In the genomic region with DNA sequence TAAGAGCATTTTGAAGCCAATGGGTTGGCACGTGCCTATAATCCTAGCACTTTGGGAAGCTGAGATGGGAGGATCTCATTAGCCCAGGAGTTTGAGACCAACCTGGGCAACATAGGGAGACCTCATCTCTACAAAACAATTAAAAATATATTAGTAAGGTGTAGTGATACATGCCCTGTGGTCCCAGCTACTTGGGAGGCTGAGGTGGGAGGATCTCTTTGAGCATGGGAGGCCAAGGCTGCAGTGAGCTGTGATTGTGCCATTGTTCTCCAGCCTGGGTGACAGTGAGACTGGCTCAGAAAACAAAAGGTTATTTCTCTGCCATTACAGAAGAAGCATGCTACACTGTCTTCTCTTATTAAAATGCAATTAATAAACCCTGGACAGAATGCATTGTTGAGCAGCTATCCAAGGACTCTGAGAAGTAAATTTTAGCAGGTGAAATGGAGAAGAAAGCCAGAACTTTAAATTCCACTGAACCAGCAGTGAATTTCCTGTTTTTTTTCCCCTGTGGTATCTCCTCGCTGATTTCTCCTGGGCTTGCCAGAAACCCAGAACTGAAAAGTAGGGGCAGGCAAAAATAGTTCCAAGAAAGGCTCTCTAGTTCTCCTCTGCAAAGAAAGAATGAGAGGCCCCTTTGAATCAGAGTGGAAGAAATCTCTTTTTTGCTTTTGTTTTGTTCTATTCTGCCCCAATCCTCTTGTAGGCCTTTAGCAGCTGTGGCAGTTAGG, we compare ENCODE assay signal across 2 cellular contexts.
TF ChIP-seq lines count a peak whose summit lies in the region.

No MANE protein-coding gene starts in this region.

TF ChIP-seq in HepG2, 621 proteins besides CTCF, POLR2A, EP300 and RAD21 (continues in another document):
- no peak for TF ChIP-seq SAFB2 (CRISPR knock-in tag; IDR thresholded peaks at IDR 0.05; ENCODE audit: borderline replicate concordance, low read depth)
- TF ChIP-seq ZFP1 (CRISPR knock-in tag; IDR thresholded peaks at IDR 0.05) = no peak
- no peak for TF ChIP-seq ZNF138 (CRISPR knock-in tag; IDR thresholded peaks at IDR 0.05; ENCODE audit: low read depth)
- 0 out of 2 replicates have a peak, but pooled peaks have one; percentile 14 for TF ChIP-seq SAP130 (CRISPR knock-in tag; IDR thresholded peaks at IDR 0.05; ENCODE audit: low read depth)
- TF ChIP-seq ZNF766 (CRISPR knock-in tag; IDR thresholded peaks at IDR 0.05; ENCODE audit: borderline replicate concordance) = no peak
- TF ChIP-seq GFI1 (CRISPR knock-in tag; IDR thresholded peaks at IDR 0.05; ENCODE audit: borderline replicate concordance) = 0 out of 2 replicates have a peak, but pooled peaks have one; percentile 29
- no peak for TF ChIP-seq ZNF546 (CRISPR knock-in tag; conservative IDR thresholded peaks at IDR 0.05)
- TF ChIP-seq ZSCAN29 (CRISPR knock-in tag; conservative IDR thresholded peaks at IDR 0.05) = no peak
- TF ChIP-seq ZNF749 (CRISPR knock-in tag; IDR thresholded peaks at IDR 0.05; ENCODE audit: borderline replicate concordance) = no peak
- no peak for TF ChIP-seq ZNF724P (CRISPR knock-in tag; IDR thresholded peaks at IDR 0.05; ENCODE audit: borderline replicate concordance)
- no peak for TF ChIP-seq ZNF549 (CRISPR knock-in tag; IDR thresholded peaks at IDR 0.05)
- TF ChIP-seq, protein P1, sequence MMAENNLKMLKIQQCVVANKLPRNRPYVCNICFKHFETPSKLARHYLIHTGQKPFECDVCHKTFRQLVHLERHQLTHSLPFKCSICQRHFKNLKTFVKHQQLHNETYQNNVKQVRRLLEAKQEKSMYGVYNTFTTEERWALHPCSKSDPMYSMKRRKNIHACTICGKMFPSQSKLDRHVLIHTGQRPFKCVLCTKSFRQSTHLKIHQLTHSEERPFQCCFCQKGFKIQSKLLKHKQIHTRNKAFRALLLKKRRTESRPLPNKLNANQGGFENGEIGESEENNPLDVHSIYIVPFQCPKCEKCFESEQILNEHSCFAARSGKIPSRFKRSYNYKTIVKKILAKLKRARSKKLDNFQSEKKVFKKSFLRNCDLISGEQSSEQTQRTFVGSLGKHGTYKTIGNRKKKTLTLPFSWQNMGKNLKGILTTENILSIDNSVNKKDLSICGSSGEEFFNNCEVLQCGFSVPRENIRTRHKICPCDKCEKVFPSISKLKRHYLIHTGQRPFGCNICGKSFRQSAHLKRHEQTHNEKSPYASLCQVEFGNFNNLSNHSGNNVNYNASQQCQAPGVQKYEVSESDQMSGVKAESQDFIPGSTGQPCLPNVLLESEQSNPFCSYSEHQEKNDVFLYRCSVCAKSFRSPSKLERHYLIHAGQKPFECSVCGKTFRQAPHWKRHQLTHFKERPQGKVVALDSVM (CRISPR knock-in tag; IDR thresholded peaks at IDR 0.05) = peak; percentile 96
- TF ChIP-seq, protein P2, sequence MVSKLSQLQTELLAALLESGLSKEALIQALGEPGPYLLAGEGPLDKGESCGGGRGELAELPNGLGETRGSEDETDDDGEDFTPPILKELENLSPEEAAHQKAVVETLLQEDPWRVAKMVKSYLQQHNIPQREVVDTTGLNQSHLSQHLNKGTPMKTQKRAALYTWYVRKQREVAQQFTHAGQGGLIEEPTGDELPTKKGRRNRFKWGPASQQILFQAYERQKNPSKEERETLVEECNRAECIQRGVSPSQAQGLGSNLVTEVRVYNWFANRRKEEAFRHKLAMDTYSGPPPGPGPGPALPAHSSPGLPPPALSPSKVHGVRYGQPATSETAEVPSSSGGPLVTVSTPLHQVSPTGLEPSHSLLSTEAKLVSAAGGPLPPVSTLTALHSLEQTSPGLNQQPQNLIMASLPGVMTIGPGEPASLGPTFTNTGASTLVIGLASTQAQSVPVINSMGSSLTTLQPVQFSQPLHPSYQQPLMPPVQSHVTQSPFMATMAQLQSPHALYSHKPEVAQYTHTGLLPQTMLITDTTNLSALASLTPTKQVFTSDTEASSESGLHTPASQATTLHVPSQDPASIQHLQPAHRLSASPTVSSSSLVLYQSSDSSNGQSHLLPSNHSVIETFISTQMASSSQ (IDR thresholded peaks at IDR 0.05; ENCODE audit: low read depth) = no peak
- TF ChIP-seq, protein P2 (CRISPR knock-in tag; IDR thresholded peaks at IDR 0.05; ENCODE audit: borderline replicate concordance) = no peak
- TF ChIP-seq ZBTB38 (CRISPR knock-in tag; IDR thresholded peaks at IDR 0.05) = no peak
- TF ChIP-seq KDM5A (IDR thresholded peaks at IDR 0.05; ENCODE audit: borderline replicate concordance, low read length) = no peak
- TF ChIP-seq, protein P3, sequence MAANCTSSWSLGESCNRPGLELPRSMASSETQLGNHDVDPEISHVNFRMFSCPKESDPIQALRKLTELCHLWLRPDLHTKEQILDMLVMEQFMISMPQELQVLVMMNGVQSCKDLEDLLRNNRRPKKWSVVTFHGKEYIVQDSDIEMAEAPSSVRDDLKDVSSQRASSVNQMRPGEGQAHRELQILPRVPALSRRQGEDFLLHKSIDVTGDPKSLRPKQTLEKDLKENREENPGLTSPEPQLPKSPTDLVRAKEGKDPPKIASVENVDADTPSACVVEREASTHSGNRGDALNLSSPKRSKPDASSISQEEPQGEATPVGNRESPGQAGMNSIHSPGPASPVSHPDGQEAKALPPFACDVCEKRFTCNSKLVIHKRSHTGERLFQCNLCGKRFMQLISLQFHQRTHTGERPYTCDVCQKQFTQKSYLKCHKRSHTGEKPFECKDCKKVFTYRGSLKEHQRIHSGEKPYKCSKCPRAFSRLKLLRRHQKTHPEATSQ (CRISPR knock-in tag; IDR thresholded peaks at IDR 0.05; ENCODE audit: borderline replicate concordance) = no peak
- no peak for TF ChIP-seq SMC3 (IDR thresholded peaks at IDR 0.05; ENCODE audit: low read length)
- no peak for TF ChIP-seq NR2F1 (CRISPR knock-in tag; IDR thresholded peaks at IDR 0.05)
- no peak for TF ChIP-seq AKAP8 (CRISPR knock-in tag; IDR thresholded peaks at IDR 0.05)
- TF ChIP-seq CBX5 (CRISPR knock-in tag; IDR thresholded peaks at IDR 0.05; ENCODE audit: borderline replicate concordance) = no peak
- TF ChIP-seq ZNF878 (CRISPR knock-in tag; IDR thresholded peaks at IDR 0.05) = no peak
- no peak for TF ChIP-seq SOX13 (IDR thresholded peaks at IDR 0.05)
- TF ChIP-seq SOX13 (CRISPR knock-in tag; conservative IDR thresholded peaks at IDR 0.05 in 1 of 2, IDR thresholded peaks at IDR 0.05 in 1 of 2) = 0 out of 4 replicates have a peak, but pooled peaks of 1 of the 2 experiments have one; percentile 36
- TF ChIP-seq RORA (CRISPR knock-in tag; IDR thresholded peaks at IDR 0.05) = no peak
- 0 out of 2 replicates have a peak, but pooled peaks have one; percentile 6 for TF ChIP-seq SIN3A (IDR thresholded peaks at IDR 0.05; ENCODE audit: borderline replicate concordance, low read depth, low read length)
- no peak for TF ChIP-seq ZNF124 (CRISPR knock-in tag; IDR thresholded peaks at IDR 0.05)
- TF ChIP-seq ATF1 (CRISPR knock-in tag; IDR thresholded peaks at IDR 0.05) = no peak

TF ChIP-seq in H1, 55 proteins besides CTCF, POLR2A, EP300 and RAD21:
- TF ChIP-seq SUZ12 (IDR thresholded peaks at IDR 0.05; ENCODE audit: low read length) (no peak), POLR2AphosphoS5 (IDR thresholded peaks at IDR 0.05; ENCODE audit: low read depth, low read length) (peak; percentile 34; the same call in 1 of the 2 replicates)
